In the genomic region with DNA sequence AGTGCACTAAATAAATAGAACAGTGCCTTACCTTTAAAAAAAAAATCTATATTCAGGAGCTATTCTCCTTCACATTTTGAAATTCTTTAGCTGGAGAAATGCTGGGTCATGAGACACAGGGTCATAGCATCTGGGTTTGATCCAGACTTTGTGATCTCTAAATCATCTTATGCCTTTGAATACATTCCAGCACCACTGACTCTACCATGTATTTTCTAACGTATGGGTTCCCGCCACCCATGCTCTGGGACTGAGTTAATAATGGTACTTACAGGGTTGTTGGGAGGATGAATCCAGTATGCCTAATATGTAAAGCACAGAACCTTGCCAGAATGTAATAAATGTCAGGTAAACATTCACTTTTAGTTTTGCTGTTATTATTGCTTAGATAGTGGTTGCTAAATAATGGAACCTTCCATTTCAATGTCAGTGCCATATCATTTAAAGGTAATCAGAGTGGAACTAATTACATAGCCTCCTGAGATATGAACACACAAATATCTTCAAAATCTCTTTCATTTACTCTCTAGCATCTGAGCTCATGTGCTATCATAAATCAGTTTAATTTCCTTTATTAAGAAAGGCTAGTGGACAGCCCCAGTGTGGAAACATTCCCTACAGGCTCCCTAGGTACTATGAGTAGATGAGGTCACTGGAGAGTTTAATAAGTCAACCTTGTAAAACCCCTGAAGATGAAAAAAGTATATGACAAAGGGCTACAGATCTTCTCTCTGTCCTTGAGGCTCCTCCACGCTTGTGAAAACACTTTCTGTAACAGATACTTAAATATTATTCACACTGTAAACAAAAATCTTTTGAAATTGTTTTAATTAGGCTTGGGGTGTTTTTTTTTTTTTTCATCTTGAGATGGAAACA, we compare ENCODE assay signal across 18 cellular contexts.
DNase-seq lines count a peak whose midpoint lies in the region; ATAC-seq and TF ChIP-seq lines count a peak whose summit lies in the region.
"Had no signal": no experiment of that assay in that cellular context is flagged by ENCODE, and none has a peak within 500 bp of the region (broad histone marks: within the 10 kb centered on the region; RNA-seq: fewer than 3 reads in every experiment).

No MANE protein-coding gene starts in this region.

- no peak for TF ChIP-seq CTCF in fibroblast of villous mesenchyme (IDR thresholded peaks at IDR 0.05; ENCODE audit: insufficient read depth, low read depth, low read length)
- TF ChIP-seq CTCF in smooth muscle cell (IDR thresholded peaks at IDR 0.05; ENCODE audit: borderline replicate concordance, insufficient read depth, poor library complexity, severe bottlenecking), result no peak

- 84% methylated on average over 3 of the region's 3 CpGs for WGBS in smooth muscle cell (ENCODE audit: low lambda C conversion rate)

- in situ Hi-C loops in SK-MEL-5 (cut with HindIII; ENCODE audit: low pct_unique_long_range_greater_than_20kb, low sequenced_read_pairs), result no loop called here

- H3K27ac ChIP-seq in smooth muscle cell (ENCODE audit: low read depth), result no peak overlapping the region
- H3K27ac ChIP-seq: psoas muscle had no signal

- H3K36me3 ChIP-seq in smooth muscle cell (ENCODE audit: low read depth), result no peaks in the 10 kb centered on the region

- DNase-seq in HEK293T (ENCODE audit: extremely low spot score) (peak; percentile 39), SK-MEL-5 (ENCODE audit: low read depth, low spot score) (peak; percentile 91), fibroblast of villous mesenchyme (ENCODE audit: low read depth) (peak; percentile 80), smooth muscle cell (lab: John Stamatoyannopoulos, UW; ENCODE audit: unreplicated experiment) (no peak), DMS 273 (lab: John Stamatoyannopoulos, UW; ENCODE audit: unreplicated experiment) (no peak)
- no peak for DNase-seq in activated T-helper 2 cell treated with anti-CD3 and anti-CD28 coated beads, Interferon-gamma antibody, Interleukin-2, Interleukin-4, amounts not matched to agents 10 μg/mL and 5 μg/mL and 100 μg/mL, durations not matched to agents 14 hours and 24 hours and 36 hours (ENCODE audit: low spot score)
- DNase-seq in activated CD4-positive, alpha-beta T cell treated with anti-CD3 and anti-CD28 coated beads for 1 hour, result no peak
- DNase-seq: activated CD8-positive, alpha-beta memory T cell treated with anti-CD3 and anti-CD28 coated beads, Interleukin-2, amount 10 ng/mL, durations not matched to agents 7 days and 5 days; CD4-positive, alpha-beta memory T cell; effector CD8-positive, alpha-beta T cell; glutamatergic neuron; MM.1S; NCI-H2171 treated with DMSO at 0.1 percent for 48 hours; psoas muscle; stimulated activated CD8-positive, alpha-beta memory T cell treated with anti-CD3 and anti-CD28 coated beads, Interleukin-4, amount 100 ng/mL, for 48 hours had no signal

- H3F3A ChIP-seq in smooth muscle cell (ENCODE audit: low read depth), result no peaks in the 10 kb centered on the region

- intact Hi-C loops in activated T-helper 2 cell treated with anti-CD3 and anti-CD28 coated beads, Interferon-gamma antibody, Interleukin-2, Interleukin-4, amounts not matched to agents 10 μg/mL and 5 μg/mL and 100 μg/mL, durations not matched to agents 14 hours and 24 hours and 36 hours (cut with micrococcal nuclease), result no loop called here

- H3K4me1 ChIP-seq in smooth muscle cell (ENCODE audit: low read depth), result no peaks in the 10 kb centered on the region

- POLR2A ChIA-PET in HEK293T (lab: Yijun Ruan, JAX), result no interaction called here

- CTCF ChIA-PET in HEK293T (lab: Yijun Ruan, JAX), result no interaction called here

- H3K9me3 ChIP-seq in smooth muscle cell (replicated peaks; ENCODE audit: low read depth), result no peaks in the 10 kb centered on the region
- H3K9me3 ChIP-seq: psoas muscle had no signal

- ATAC-seq in GM19324 (IDR thresholded peaks at IDR 0.05; ENCODE audit: low FRiP score, unreplicated experiment), result no peak
- ATAC-seq: activated CD8-positive, alpha-beta memory T cell treated with anti-CD3 and anti-CD28 coated beads, Interleukin-2, amount 10 ng/mL, durations not matched to agents 7 days and 5 days; psoas muscle had no signal

- peak overlapping the region; percentile 56 for H2AFZ ChIP-seq in smooth muscle cell (ENCODE audit: low read depth)

- no peaks in the 10 kb centered on the region for H3K4me1 Mint-ChIP-seq in activated T-helper 2 cell treated with anti-CD3 and anti-CD28 coated beads, Interferon-gamma antibody, Interleukin-2, Interleukin-4, amounts not matched to agents 10 μg/mL and 5 μg/mL and 100 μg/mL, durations not matched to agents 14 hours and 24 hours and 36 hours (ENCODE audit: low read depth)
- H3K4me1 Mint-ChIP-seq: activated CD8-positive, alpha-beta memory T cell treated with anti-CD3 and anti-CD28 coated beads, Interleukin-2, amount 10 ng/mL, durations not matched to agents 7 days and 5 days; CD4-positive, alpha-beta memory T cell had no signal

- no peak overlapping the region for H3K9ac ChIP-seq in smooth muscle cell (ENCODE audit: low read depth)

- H3K4me3 Mint-ChIP-seq in activated T-helper 2 cell treated with anti-CD3 and anti-CD28 coated beads, Interferon-gamma antibody, Interleukin-2, Interleukin-4, amounts not matched to agents 10 μg/mL and 5 μg/mL and 100 μg/mL, durations not matched to agents 14 hours and 24 hours and 36 hours (ENCODE audit: low read depth), result no peak overlapping the region
- H3K4me3 Mint-ChIP-seq: activated CD8-positive, alpha-beta memory T cell treated with anti-CD3 and anti-CD28 coated beads, Interleukin-2, amount 10 ng/mL, durations not matched to agents 7 days and 5 days; brain; CD4-positive, alpha-beta memory T cell; type B pancreatic cell had no signal

- H3K4me2 ChIP-seq in smooth muscle cell, result no peak overlapping the region

- H3K4me3 ChIP-seq in fibroblast of villous mesenchyme (ENCODE audit: low read depth, low read length) (no peak overlapping the region), smooth muscle cell (no peak overlapping the region)
- H3K4me3 ChIP-seq: psoas muscle had no signal

- no peaks in the 10 kb centered on the region for H4K20me1 ChIP-seq in smooth muscle cell (ENCODE audit: low read depth)

- H3K36me3 Mint-ChIP-seq in activated T-helper 2 cell treated with anti-CD3 and anti-CD28 coated beads, Interferon-gamma antibody, Interleukin-2, Interleukin-4, amounts not matched to agents 10 μg/mL and 5 μg/mL and 100 μg/mL, durations not matched to agents 14 hours and 24 hours and 36 hours (ENCODE audit: low read depth), result no peaks in the 10 kb centered on the region
- H3K36me3 Mint-ChIP-seq: activated CD8-positive, alpha-beta memory T cell treated with anti-CD3 and anti-CD28 coated beads, Interleukin-2, amount 10 ng/mL, durations not matched to agents 7 days and 5 days; brain; CD4-positive, alpha-beta memory T cell; type B pancreatic cell had no signal

- H3K79me2 ChIP-seq in smooth muscle cell (ENCODE audit: low read depth), result no peaks in the 10 kb centered on the region

- peaks cover 26% of the 10 kb centered on the region for H3K27me3 Mint-ChIP-seq in activated T-helper 2 cell treated with anti-CD3 and anti-CD28 coated beads, Interferon-gamma antibody, Interleukin-2, Interleukin-4, amounts not matched to agents 10 μg/mL and 5 μg/mL and 100 μg/mL, durations not matched to agents 14 hours and 24 hours and 36 hours (ENCODE audit: low read depth)
- H3K27me3 Mint-ChIP-seq: brain had no signal

- no peaks in the 10 kb centered on the region for H3K9me3 Mint-ChIP-seq in activated T-helper 2 cell treated with anti-CD3 and anti-CD28 coated beads, Interferon-gamma antibody, Interleukin-2, Interleukin-4, amounts not matched to agents 10 μg/mL and 5 μg/mL and 100 μg/mL, durations not matched to agents 14 hours and 24 hours and 36 hours
- H3K9me3 Mint-ChIP-seq: CD4-positive, alpha-beta memory T cell; type B pancreatic cell had no signal

- no peaks in the 10 kb centered on the region for H3K27me3 ChIP-seq in smooth muscle cell (ENCODE audit: low read depth)

- H3K27ac Mint-ChIP-seq in activated T-helper 2 cell treated with anti-CD3 and anti-CD28 coated beads, Interferon-gamma antibody, Interleukin-2, Interleukin-4, amounts not matched to agents 10 μg/mL and 5 μg/mL and 100 μg/mL, durations not matched to agents 14 hours and 24 hours and 36 hours, result no peak overlapping the region
- H3K27ac Mint-ChIP-seq: activated CD8-positive, alpha-beta memory T cell treated with anti-CD3 and anti-CD28 coated beads, Interleukin-2, amount 10 ng/mL, durations not matched to agents 7 days and 5 days; CD4-positive, alpha-beta memory T cell; type B pancreatic cell had no signal

TF ChIP-seq in HEK293T, 16 proteins besides CTCF, POLR2A, EP300 and RAD21:
- no peak for TF ChIP-seq L3MBTL2 (conservative IDR thresholded peaks at IDR 0.05)
- TF ChIP-seq ARNT (IDR thresholded peaks at IDR 0.05), result no peak
- TF ChIP-seq NFRKB (IDR thresholded peaks at IDR 0.05), result no peak
- no peak for TF ChIP-seq HDGF (IDR thresholded peaks at IDR 0.05; ENCODE audit: borderline replicate concordance)
- no peak for TF ChIP-seq ELF4 (IDR thresholded peaks at IDR 0.05)
- TF ChIP-seq FOXM1 (IDR thresholded peaks at IDR 0.05; ENCODE audit: borderline replicate concordance), result no peak
- no peak; the same call in 1 of the 2 replicates for TF ChIP-seq CTBP1 (IDR thresholded peaks at IDR 0.05; ENCODE audit: borderline replicate concordance)
- peak; percentile 62 for TF ChIP-seq ZNF384 (IDR thresholded peaks at IDR 0.05)
- no peak for TF ChIP-seq TARDBP (IDR thresholded peaks at IDR 0.05)
- TF ChIP-seq BHLHE40 (IDR thresholded peaks at IDR 0.05; ENCODE audit: borderline replicate concordance), result no peak
- TF ChIP-seq SP1 (IDR thresholded peaks at IDR 0.05), result no peak
- no peak for TF ChIP-seq SUZ12 (IDR thresholded peaks at IDR 0.05)
- TF ChIP-seq, protein P1, sequence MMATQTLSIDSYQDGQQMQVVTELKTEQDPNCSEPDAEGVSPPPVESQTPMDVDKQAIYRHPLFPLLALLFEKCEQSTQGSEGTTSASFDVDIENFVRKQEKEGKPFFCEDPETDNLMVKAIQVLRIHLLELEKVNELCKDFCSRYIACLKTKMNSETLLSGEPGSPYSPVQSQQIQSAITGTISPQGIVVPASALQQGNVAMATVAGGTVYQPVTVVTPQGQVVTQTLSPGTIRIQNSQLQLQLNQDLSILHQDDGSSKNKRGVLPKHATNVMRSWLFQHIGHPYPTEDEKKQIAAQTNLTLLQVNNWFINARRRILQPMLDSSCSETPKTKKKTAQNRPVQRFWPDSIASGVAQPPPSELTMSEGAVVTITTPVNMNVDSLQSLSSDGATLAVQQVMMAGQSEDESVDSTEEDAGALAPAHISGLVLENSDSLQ (IDR thresholded peaks at IDR 0.05), result peak; percentile 90
- no peak for TF ChIP-seq LEF1 (IDR thresholded peaks at IDR 0.05; ENCODE audit: borderline replicate concordance)
- TF ChIP-seq FOXA1 (IDR thresholded peaks at IDR 0.05), result no peak
- TF ChIP-seq FOXK2 (IDR thresholded peaks at IDR 0.05), result no peak
TF ChIP-seq in HEK293T: peak in this region for 2.

Comparison
In these comparisons a context has a peak if more than half of its experiments do, and no peak if none do; other contexts are left out.
1. DNase-seq: peak in HEK293T (single experiment), SK-MEL-5 (single experiment) and fibroblast of villous mesenchyme (single experiment); none in smooth muscle cell (single experiment), DMS 273 (single experiment), activated T-helper 2 cell treated with anti-CD3 and anti-CD28 coated beads, Interferon-gamma antibody, Interleukin-2, Interleukin-4, amounts not matched to agents 10 μg/mL and 5 μg/mL and 100 μg/mL, durations not matched to agents 14 hours and 24 hours and 36 hours (single experiment) and activated CD4-positive, alpha-beta T cell treated with anti-CD3 and anti-CD28 coated beads for 1 hour (single experiment).